9 cellular contexts compared by ENCODE assay signal in genomic region chr14:32254952-32255679, GRCh38. TPM values are rescaled to one million over a fixed set of nuclear protein-coding genes. Genes with fewer than 3 reads are reported as not detected.
A peak's percentile ranks its signal among the peaks of the same experiment; 100 is the strongest.
DNase-seq lines count a peak whose midpoint lies in the region; ATAC-seq and TF ChIP-seq lines count a peak whose summit lies in the region.
"Had no signal": no experiment of that assay in that cellular context is flagged by ENCODE, and none has a peak within 500 bp of the region (broad histone marks: within the 10 kb centered on the region; RNA-seq: fewer than 3 reads in every experiment).

No MANE protein-coding gene starts in this region.

- H3K27me3 Mint-ChIP-seq in activated T-cell treated with anti-CD3 and anti-CD28 coated beads, Interleukin-2, amount 50 U/mL, for 24 hours, result no peaks in the 10 kb centered on the region
- H3K27me3 Mint-ChIP-seq in natural killer cell (ENCODE audit: low read depth in 2 of 2), result no peaks in the 10 kb centered on the region
- H3K27me3 Mint-ChIP-seq: IgD-negative memory B cell had no signal

- no peak overlapping the region for H2AFZ ChIP-seq in fibroblast of lung (ENCODE audit: low read length)

- H3K4me3 ChIP-seq in fibroblast of lung (replicated peaks in 1 of 4; ENCODE audit: control extremely low read depth in 1 of 4, insufficient read depth in 1 of 4, low read depth in 3 of 4, low read length in 4 of 4), result no peak overlapping the region
- H3K4me3 ChIP-seq in subcutaneous abdominal adipose tissue (ENCODE audit: low read depth in 1 of 5, low read length in 5 of 5), result no peak overlapping the region

- H3K4me1 ChIP-seq in fibroblast of lung (ENCODE audit: control insufficient read depth, extremely low read depth, insufficient read depth, low read length) (peaks cover 2% of the 10 kb centered on the region), subcutaneous abdominal adipose tissue (ENCODE audit: control insufficient read depth in 5 of 5, insufficient read depth in 5 of 5, low read length in 5 of 5) (peaks cover 0 to 8% (median 3%) of the 10 kb centered on the region in 5 donors)

- DNase-seq in Ammon's horn (ENCODE audit: low spot score) (peak; percentile 89), HK-2 (ENCODE audit: unreplicated experiment) (peak; percentile 54), NCI-H774 (lab: John Stamatoyannopoulos, UW) (peak; percentile 61), fibroblast of lung (ENCODE audit: low read depth in 2 of 2) (peak; percentile 63 to 77), natural killer cell (no peak)
- DNase-seq in activated T-cell treated with anti-CD3 and anti-CD28 coated beads, Interleukin-2, amount 50 U/mL, for 24 hours, result peak; percentile 50

- peaks cover 10% of the 10 kb centered on the region for H3K4me1 Mint-ChIP-seq in activated T-cell treated with anti-CD3 and anti-CD28 coated beads, Interleukin-2, amount 50 U/mL, for 24 hours (ENCODE audit: low read depth)
- peaks cover 9 to 10% of the 10 kb centered on the region in 2 donors for H3K4me1 Mint-ChIP-seq in natural killer cell
- H3K4me1 Mint-ChIP-seq: IgD-negative memory B cell had no signal

- intact Hi-C loops in natural killer cell (cut with micrococcal nuclease), result no loop called here

- ATAC-seq in GM19023 (IDR thresholded peaks at IDR 0.05; ENCODE audit: unreplicated experiment) (peak; percentile 49), natural killer cell (peak in 2 of 3 donors; percentile 46 to 59)

- TF ChIP-seq CTCF in fibroblast of lung (conservative IDR thresholded peaks at IDR 0.05 in 1 of 2, IDR thresholded peaks at IDR 0.05 in 1 of 2; ENCODE audit: low read depth in 1 of 2, low read length in 2 of 2) (peak; percentile 71 to 89), natural killer cell (IDR thresholded peaks at IDR 0.05) (peak; percentile 48)

- no peak overlapping the region for H3K27ac Mint-ChIP-seq in activated T-cell treated with anti-CD3 and anti-CD28 coated beads, Interleukin-2, amount 50 U/mL, for 24 hours
- no peak overlapping the region for H3K27ac Mint-ChIP-seq in natural killer cell

- H3K79me2 ChIP-seq in fibroblast of lung (ENCODE audit: control insufficient read depth, insufficient read depth, low read length), result no peaks in the 10 kb centered on the region

- no peak overlapping the region for H3K4me3 Mint-ChIP-seq in activated T-cell treated with anti-CD3 and anti-CD28 coated beads, Interleukin-2, amount 50 U/mL, for 24 hours
- H3K4me3 Mint-ChIP-seq in natural killer cell, result no peak overlapping the region
- H3K4me3 Mint-ChIP-seq: IgD-negative memory B cell had no signal

- no peaks in the 10 kb centered on the region for H3K36me3 Mint-ChIP-seq in activated T-cell treated with anti-CD3 and anti-CD28 coated beads, Interleukin-2, amount 50 U/mL, for 24 hours (ENCODE audit: low read depth)
- H3K36me3 Mint-ChIP-seq in natural killer cell, result no peaks in the 10 kb centered on the region
- H3K36me3 Mint-ChIP-seq: IgD-negative memory B cell had no signal

- H3K27me3 ChIP-seq in fibroblast of lung (ENCODE audit: control insufficient read depth, insufficient read depth, low read length) (no peaks in the 10 kb centered on the region), subcutaneous abdominal adipose tissue (ENCODE audit: control insufficient read depth in 5 of 5, insufficient read depth in 4 of 5, low read length in 5 of 5) (no peaks in the 10 kb centered on the region)

- H3K9me3 ChIP-seq in fibroblast of lung (ENCODE audit: control insufficient read depth, insufficient read depth, low read depth, low read length) (no peaks in the 10 kb centered on the region), subcutaneous abdominal adipose tissue (ENCODE audit: control insufficient read depth in 5 of 5, low read length in 5 of 5) (no peaks in the 10 kb centered on the region)

- H4K20me1 ChIP-seq in fibroblast of lung (ENCODE audit: control insufficient read depth, extremely low read depth, insufficient read depth, low read length), result no peaks in the 10 kb centered on the region

- H3K36me3 ChIP-seq in fibroblast of lung (ENCODE audit: control insufficient read depth, insufficient read depth, low read length) (no peaks in the 10 kb centered on the region), subcutaneous abdominal adipose tissue (ENCODE audit: control insufficient read depth in 5 of 5, insufficient read depth in 5 of 5, low read length in 5 of 5) (no peaks in the 10 kb centered on the region)

- H3K9ac ChIP-seq in fibroblast of lung (ENCODE audit: insufficient read depth, low read length) (no peak overlapping the region), subcutaneous abdominal adipose tissue (ENCODE audit: low read length in 5 of 5) (peak overlapping the region in 1 of 5 donors; percentile 1)

- H3K27ac ChIP-seq in fibroblast of lung (ENCODE audit: insufficient read depth, low read length) (no peak overlapping the region), subcutaneous abdominal adipose tissue (ENCODE audit: low read depth, low read length) (peak overlapping the region; percentile 46)

- no peaks in the 10 kb centered on the region for H3K9me3 Mint-ChIP-seq in activated T-cell treated with anti-CD3 and anti-CD28 coated beads, Interleukin-2, amount 50 U/mL, for 24 hours
- no peaks in the 10 kb centered on the region for H3K9me3 Mint-ChIP-seq in natural killer cell
- H3K9me3 Mint-ChIP-seq: IgD-negative memory B cell had no signal

- H3K4me2 ChIP-seq in fibroblast of lung (ENCODE audit: extremely low read depth, insufficient read depth, low read length), result no peak overlapping the region

RNA-seq across cellular contexts. Expression of gene RNU6-8, which starts 52.0 kb away (rescaled TPM):
- total RNA-seq in fibroblast of lung (not detected in 2 replicates), natural killer cell (not detected)
- polyA plus RNA-seq in fibroblast of lung, result not detected in 2 replicates
- not detected in 2 replicates for polyA plus RNA-seq in fibroblast of lung (2012)
- not detected in 2 replicates for polyA minus RNA-seq in fibroblast of lung (ENCODE audit: low replicate concordance)
- polyA plus RNA-seq: IgD-negative memory B cell had no signal

RNA-seq across cellular contexts. Expression of gene RNU6-7, which starts 53.3 kb away (rescaled TPM):
- total RNA-seq in fibroblast of lung (not detected in 2 replicates), natural killer cell (not detected)
- not detected in 2 replicates for polyA plus RNA-seq in fibroblast of lung
- polyA plus RNA-seq in fibroblast of lung (2012), result not detected in 2 replicates
- not detected in 2 replicates for polyA minus RNA-seq in fibroblast of lung (ENCODE audit: low replicate concordance)
- polyA plus RNA-seq: IgD-negative memory B cell had no signal
